ENCODE assay signal across 8 cellular contexts in genomic region chr3:57597973-57598351, GRCh38. TPM values are rescaled to one million over a fixed set of nuclear protein-coding genes. Genes with fewer than 3 reads are reported as not detected.
A peak's percentile ranks its signal among the peaks of the same experiment; 100 is the strongest.
DNase-seq lines count a peak whose midpoint lies in the region; ATAC-seq, FAIRE-seq and TF ChIP-seq lines count a peak whose summit lies in the region.

No MANE protein-coding gene starts in this region.

- H3K9me3 ChIP-seq in CD8-positive, alpha-beta T cell (ENCODE audit: low read length): no peaks in the 10 kb centered on the region
- H3K9me3 ChIP-seq in breast epithelium (no peaks in the 10 kb centered on the region), mucosa of stomach (ENCODE audit: control insufficient read depth, low read length) (no peaks in the 10 kb centered on the region)

- H3K27me3 Mint-ChIP-seq in CD8-positive, alpha-beta T cell (ENCODE audit: low read depth): no peaks in the 10 kb centered on the region

- TF ChIP-seq CTCF in CD8-positive, alpha-beta T cell (IDR thresholded peaks at IDR 0.05): no peak
- TF ChIP-seq CTCF in NB4 (IDR thresholded peaks at IDR 0.05; ENCODE audit: low read depth, low read length) (no peak), breast epithelium (IDR thresholded peaks at IDR 0.05) (no peak)

- POLR2A ChIA-PET in CD8-positive, alpha-beta T cell (lab: Charles Lee): interaction anchor here (1.1 to 2.8 kb wide), 8 partner anchors 12 to 915 kb away, joined by 3 to 43 read pairs (median 4); partner anchors contain the start of genes DENND6A, HTD2, PDE12 and RPP14

- no peak for FAIRE-seq in H54 (lab: Jason Lieb, UNC)

- peak overlapping the region; percentile 81 for H3K9ac ChIP-seq in mucosa of stomach (ENCODE audit: low read length)

- H3K27me3 ChIP-seq in CD8-positive, alpha-beta T cell (ENCODE audit: insufficient read depth, low read length): no peaks in the 10 kb centered on the region
- no peaks in the 10 kb centered on the region for H3K27me3 ChIP-seq in breast epithelium
- no peaks in the 10 kb centered on the region for H3K27me3 ChIP-seq in mucosa of stomach (ENCODE audit: control insufficient read depth, insufficient read depth, low read length)

- TF ChIP-seq POLR2A in NB4 (IDR thresholded peaks at IDR 0.05; ENCODE audit: extremely low read depth, insufficient read length) (no peak), breast epithelium (IDR thresholded peaks at IDR 0.05) (no peak), H54 (IDR thresholded peaks at IDR 0.05; ENCODE audit: low read depth, low read length) (no peak)

- no peaks in the 10 kb centered on the region for H3K36me3 ChIP-seq in CD8-positive, alpha-beta T cell (ENCODE audit: insufficient read depth, low read length)
- H3K36me3 ChIP-seq in breast epithelium (no peaks in the 10 kb centered on the region), mucosa of stomach (ENCODE audit: control insufficient read depth, insufficient read depth, low read length) (no peaks in the 10 kb centered on the region)

- peaks cover 36% of the 10 kb centered on the region for H3K4me1 ChIP-seq in CD8-positive, alpha-beta T cell (ENCODE audit: insufficient read depth, low read length)
- H3K4me1 ChIP-seq in breast epithelium: peaks cover 4 to 22% of the 10 kb centered on the region in 2 donors
- H3K4me1 ChIP-seq in mucosa of stomach (ENCODE audit: control insufficient read depth, insufficient read depth, low read length): peaks cover 17% of the 10 kb centered on the region

- H3K4me1 Mint-ChIP-seq in CD8-positive, alpha-beta T cell (ENCODE audit: low read depth): peaks cover 53% of the 10 kb centered on the region

- H3K4me3 Mint-ChIP-seq in CD8-positive, alpha-beta T cell: peak overlapping the region; percentile 99

- peak; percentile 13 for ATAC-seq in CD8-positive, alpha-beta T cell
- ATAC-seq in HG03135 (IDR thresholded peaks at IDR 0.05; ENCODE audit: unreplicated experiment) (no peak), HG03045 (IDR thresholded peaks at IDR 0.05; ENCODE audit: unreplicated experiment) (no peak), GM21381 (IDR thresholded peaks at IDR 0.05; ENCODE audit: unreplicated experiment) (no peak)

- peaks cover 16% of the 10 kb centered on the region for H3K36me3 Mint-ChIP-seq in CD8-positive, alpha-beta T cell

- intact Hi-C loops in CD8-positive, alpha-beta T cell (cut with DNase I, micrococcal nuclease): loop anchor here (1.0 to 10.0 kb wide), 13 partner anchors 19 to 1041 kb away; partner anchors contain the start of genes PDE12 (in 2 of the 2), ABHD6 (in 1 of the 2), APPL1 (in 1 of the 2) and CCDC66 (in 1 of the 2)
- intact Hi-C loops in breast epithelium (cut with DNase I; ENCODE audit: low total_unique reads): no loop called here

- peak in 2 of 7 experiments; percentile 23 to 50 for DNase-seq in CD8-positive, alpha-beta T cell
- no peak for DNase-seq in NB4 (ENCODE audit: low read depth)
- no peak for DNase-seq in breast epithelium (ENCODE audit: low spot score in 2 of 2)
- DNase-seq in H54 (ENCODE audit: insufficient read length, low spot score): no peak

- H3K9me3 Mint-ChIP-seq in CD8-positive, alpha-beta T cell: no peaks in the 10 kb centered on the region

- H3K4me3 ChIP-seq in CD8-positive, alpha-beta T cell (ENCODE audit: low read depth, low read length): peak overlapping the region; percentile 64
- H3K4me3 ChIP-seq in NB4 (ENCODE audit: low read depth, low read length) (peak overlapping the region; percentile 87), breast epithelium (peak overlapping the region; percentile 67 to 88 (median 77)), mucosa of stomach (ENCODE audit: low read length) (peak overlapping the region; percentile 81)

- peak overlapping the region; percentile 93 for H3K27ac ChIP-seq in CD8-positive, alpha-beta T cell (ENCODE audit: low read depth, low read length)
- peak overlapping the region; percentile 95 to 99 for H3K27ac ChIP-seq in breast epithelium

- CTCF ChIA-PET in CD8-positive, alpha-beta T cell (lab: Charles Lee): interaction anchor here (0.9 to 1.5 kb wide), 2 partner anchors 26 to 42 kb away, joined by 3 to 8 read pairs; partner anchors contain the start of gene PDE12

- H3K27ac Mint-ChIP-seq in CD8-positive, alpha-beta T cell: peak overlapping the region; percentile 100

RNA-seq across cellular contexts. Expression of gene ARF4, which starts 0.8 kb away (rescaled TPM):
- total RNA-seq in CD8-positive, alpha-beta T cell: 10 to 100 TPM; 72.7 to 73.5 TPM
- total RNA-seq in breast epithelium: 100 to 1,000 TPM in 2 of 3 donors, 10 to 100 TPM in 1; 93.6 to 125 (median 120) TPM

RNA-seq across cellular contexts. Expression of gene PDE12, which starts 41.9 kb away (rescaled TPM):
- 10 to 100 TPM; 44.8 to 45.9 TPM for total RNA-seq in CD8-positive, alpha-beta T cell
- total RNA-seq in breast epithelium: 10 to 100 TPM; 17.4 to 26.8 (median 18.4) TPM

RNA-seq across cellular contexts. Expression of gene DNAH12, which starts 53.8 kb away (rescaled TPM):
- under 1 TPM; 0.08 to 0.27 TPM for total RNA-seq in CD8-positive, alpha-beta T cell
- under 1 TPM; 0.15 to 0.33 (median 0.32) TPM for total RNA-seq in breast epithelium
